ENCODE assay signal across 9 cellular contexts in the genomic region with DNA sequence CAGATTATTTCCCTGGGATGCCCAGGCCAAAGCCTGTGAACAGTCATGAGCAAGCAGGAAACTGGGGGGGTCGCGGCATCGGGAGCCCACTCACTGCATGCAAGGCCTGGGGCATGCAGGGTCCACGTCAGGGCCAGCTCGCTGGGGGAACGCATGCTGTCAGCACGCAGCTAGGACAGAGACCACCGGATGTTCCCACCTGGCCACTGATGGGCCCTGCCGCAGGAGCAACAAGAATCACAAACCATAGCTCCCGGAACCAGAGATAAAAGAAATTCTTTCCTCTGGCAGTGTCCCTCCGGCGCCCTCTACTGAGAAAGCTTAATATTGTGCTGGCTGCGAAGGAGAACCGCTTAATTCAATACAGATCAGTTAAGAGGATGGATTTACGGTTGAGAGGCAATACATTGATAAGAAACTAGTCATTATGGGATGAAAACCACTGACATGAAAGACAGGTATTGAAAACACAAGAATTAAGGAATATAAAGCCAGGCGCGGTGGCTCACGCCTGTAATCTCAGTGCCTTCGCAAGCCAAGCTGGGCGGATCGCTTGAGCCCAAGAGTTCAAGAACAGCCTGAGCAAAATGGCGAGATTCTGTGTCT. TPM values are rescaled to one million over a fixed set of nuclear protein-coding genes. Genes with fewer than 3 reads are reported as not detected.
A peak's percentile ranks its signal among the peaks of the same experiment; 100 is the strongest.
DNase-seq lines count a peak whose midpoint lies in the region; ATAC-seq and TF ChIP-seq lines count a peak whose summit lies in the region.
"Had no signal": no experiment of that assay in that cellular context is flagged by ENCODE, and none has a peak within 500 bp of the region (broad histone marks: within the 10 kb centered on the region; RNA-seq: fewer than 3 reads in every experiment).

No MANE protein-coding gene starts in this region.

- WGBS in right lobe of liver (ENCODE audit: insufficient coverage, low coverage, low lambda C conversion rate, missing lambda C conversion rate): 24% methylated on average over 15 of the region's 22 CpGs

- no peaks in the 10 kb centered on the region for H3K27me3 ChIP-seq in colonic mucosa
- H3K27me3 ChIP-seq in right lobe of liver: no peaks in the 10 kb centered on the region

- peak; percentile 27 for DNase-seq in GM19238 (ENCODE audit: insufficient read length, low spot score)
- DNase-seq in NCI-H510A treated with DMSO at 0.1 percent for 48 hours (lab: John Stamatoyannopoulos, UW): peak; percentile 70
- peak; percentile 92 for DNase-seq in activated CD4-positive, alpha-beta T cell treated with anti-CD3 and anti-CD28 coated beads, Interleukin-2, amount 10 ng/mL, durations not matched to agents 24 days and 14 days
- peak; percentile 80 for DNase-seq in colonic mucosa
- DNase-seq in right lobe of liver: peak in 1 of 3 donors; percentile 46
- peak; percentile 8 to 46 (median 44) for DNase-seq in stimulated activated CD4-positive, alpha-beta T cell treated with anti-CD3 and anti-CD28 coated beads, TNF-alpha, amount 100 ng/mL, for 1 hour (ENCODE audit: low read depth in 3 of 3, low spot score in 1 of 3)
- no peak for DNase-seq in NCI-H2107 treated with DMSO at 0.1 percent for 48 hours (lab: John Stamatoyannopoulos, UW; ENCODE audit: unreplicated experiment)

- intact Hi-C loops in activated CD4-positive, alpha-beta T cell treated with anti-CD3 and anti-CD28 coated beads, Interleukin-2, amount 10 ng/mL, durations not matched to agents 24 days and 14 days (cut with micrococcal nuclease): loop anchor here (2.0 to 10.0 kb wide), 2 partner anchors 165 to 355 kb away; a partner anchor contains a TSS
- intact Hi-C loops in colonic mucosa (cut with DNase I) (loop anchor here (5.0 to 10.0 kb wide), 2 partner anchors 162 to 535 kb away; no protein-coding TSS in a partner anchor), right lobe of liver (cut with DNase I) (no loop called here)

- no peak overlapping the region for H3K27ac Mint-ChIP-seq in activated CD4-positive, alpha-beta T cell treated with anti-CD3 and anti-CD28 coated beads, Interleukin-2, amount 10 ng/mL, durations not matched to agents 24 days and 14 days

- peaks cover 15% of the 10 kb centered on the region for H3K27me3 Mint-ChIP-seq in activated CD4-positive, alpha-beta T cell treated with anti-CD3 and anti-CD28 coated beads, Interleukin-2, amount 10 ng/mL, durations not matched to agents 24 days and 14 days

- H3K4me1 ChIP-seq in colonic mucosa (no peaks in the 10 kb centered on the region), right lobe of liver (no peaks in the 10 kb centered on the region)

- ATAC-seq in right lobe of liver: peak; percentile 81 to 88 (median 86)

- no peak overlapping the region for H3K27ac ChIP-seq in 22Rv1
- H3K27ac ChIP-seq in colonic mucosa: no peak overlapping the region
- H3K27ac ChIP-seq in right lobe of liver: no peak overlapping the region

- H3K4me3 Mint-ChIP-seq in activated CD4-positive, alpha-beta T cell treated with anti-CD3 and anti-CD28 coated beads, Interleukin-2, amount 10 ng/mL, durations not matched to agents 24 days and 14 days: peak overlapping the region; percentile 28

- TF ChIP-seq CTCF in 22Rv1 (IDR thresholded peaks at IDR 0.05) (peak; percentile 97), colonic mucosa (IDR thresholded peaks at IDR 0.05) (peak; percentile 73), right lobe of liver (IDR thresholded peaks at IDR 0.05) (peak; percentile 60 to 83 (median 76))

- TF ChIP-seq POLR2A in right lobe of liver (IDR thresholded peaks at IDR 0.05): no peak

- peak overlapping the region in 1 of 2 donors; percentile 58 for H3K9ac ChIP-seq in colonic mucosa (ENCODE audit: low read depth in 2 of 2, low read length in 2 of 2)

- H3K9me3 Mint-ChIP-seq in activated CD4-positive, alpha-beta T cell treated with anti-CD3 and anti-CD28 coated beads, Interleukin-2, amount 10 ng/mL, durations not matched to agents 24 days and 14 days: no peaks in the 10 kb centered on the region

- H3K9me3 ChIP-seq in colonic mucosa: no peaks in the 10 kb centered on the region
- H3K9me3 ChIP-seq in right lobe of liver: no peaks in the 10 kb centered on the region

- H3K4me1 Mint-ChIP-seq in activated CD4-positive, alpha-beta T cell treated with anti-CD3 and anti-CD28 coated beads, Interleukin-2, amount 10 ng/mL, durations not matched to agents 24 days and 14 days: peaks cover 8% of the 10 kb centered on the region

- H3K36me3 Mint-ChIP-seq in activated CD4-positive, alpha-beta T cell treated with anti-CD3 and anti-CD28 coated beads, Interleukin-2, amount 10 ng/mL, durations not matched to agents 24 days and 14 days (ENCODE audit: low read depth): no peaks in the 10 kb centered on the region

- H3K4me3 ChIP-seq in colonic mucosa (peak overlapping the region; percentile 1), right lobe of liver (no peak overlapping the region)

- no peaks in the 10 kb centered on the region for H3K36me3 ChIP-seq in colonic mucosa
- no peaks in the 10 kb centered on the region for H3K36me3 ChIP-seq in right lobe of liver

RNA-seq across cellular contexts. Expression of a gene that starts 32.6 kb away (rescaled TPM):
- total RNA-seq in activated CD4-positive, alpha-beta T cell treated with anti-CD3 and anti-CD28 coated beads, Interleukin-2, amount 10 ng/mL, durations not matched to agents 24 days and 14 days: not detected in 2 replicates
- total RNA-seq in colonic mucosa (not detected), right lobe of liver (not detected)
- total RNA-seq: pulmonary artery endothelial cell had no signal

RNA-seq across cellular contexts. Expression of a gene that starts 34.8 kb away (rescaled TPM):
- not detected in 2 replicates for total RNA-seq in activated CD4-positive, alpha-beta T cell treated with anti-CD3 and anti-CD28 coated beads, Interleukin-2, amount 10 ng/mL, durations not matched to agents 24 days and 14 days
- total RNA-seq in colonic mucosa (1 to 10 TPM; 2.2 to 5.6 TPM), right lobe of liver (under 1 TPM in 2 of 6 experiments, not detected in 4; 0.07 to 0.42 TPM)

RNA-seq across cellular contexts. Expression of a gene that starts 40.5 kb away (rescaled TPM):
- not detected in 2 replicates for total RNA-seq in activated CD4-positive, alpha-beta T cell treated with anti-CD3 and anti-CD28 coated beads, Interleukin-2, amount 10 ng/mL, durations not matched to agents 24 days and 14 days
- total RNA-seq in colonic mucosa: not detected
- not detected for total RNA-seq in right lobe of liver
- total RNA-seq: pulmonary artery endothelial cell had no signal

RNA-seq across cellular contexts. Expression of a gene that starts 59.1 kb away (rescaled TPM):
- not detected in 2 replicates for total RNA-seq in activated CD4-positive, alpha-beta T cell treated with anti-CD3 and anti-CD28 coated beads, Interleukin-2, amount 10 ng/mL, durations not matched to agents 24 days and 14 days
- total RNA-seq in colonic mucosa: not detected
- not detected for total RNA-seq in right lobe of liver
- total RNA-seq: pulmonary artery endothelial cell had no signal

Comparison
In these comparisons a context has a peak if more than half of its experiments do, and no peak if none do; other contexts are left out.
1. intact Hi-C loops: an anchor here in activated CD4-positive, alpha-beta T cell treated with anti-CD3 and anti-CD28 coated beads, Interleukin-2, amount 10 ng/mL, durations not matched to agents 24 days and 14 days (2.0 to 10.0 kb wide) and colonic mucosa (5.0 to 10.0 kb wide); none called in right lobe of liver.